ENCODE assay signal across 1 cellular context in genomic region chr1:92786298-92786901, GRCh38.
TF ChIP-seq lines count a peak whose summit lies in the region.

No MANE protein-coding gene starts in this region.

TF ChIP-seq in K562, 482 proteins besides CTCF, POLR2A, EP300 and RAD21 (continued from another document):
- TF ChIP-seq HMGXB4 (CRISPR knock-in tag; IDR thresholded peaks at IDR 0.05) (no peak), RCOR1 (IDR thresholded peaks at IDR 0.05; ENCODE audit: borderline replicate concordance in 1 of 2, low read depth in 2 of 2, low read length in 2 of 2) (0 out of 4 replicates have a peak, but pooled peaks of 1 of the 2 experiments have one; percentile 5), YY1 (IDR thresholded peaks at IDR 0.05; ENCODE audit: borderline replicate concordance in 1 of 3, control insufficient read depth in 1 of 3, extremely low read depth in 1 of 3, insufficient read depth in 3 of 3, insufficient read length in 1 of 3, insufficient replicate concordance in 2 of 3, low read depth in 1 of 3, low read length in 2 of 3) (no peak), PRDM10 (IDR thresholded peaks at IDR 0.05; ENCODE audit: partially characterized antibody) (peak; percentile 86), ZEB2 (IDR thresholded peaks at IDR 0.05) (peak; percentile 87), MYNN (IDR thresholded peaks at IDR 0.05) (peak; percentile 98), MYNN (CRISPR knock-in tag; IDR thresholded peaks at IDR 0.05) (0 out of 2 replicates have a peak, but pooled peaks have one; percentile 19), CGGBP1 (CRISPR knock-in tag; IDR thresholded peaks at IDR 0.05) (no peak), EHMT2 (IDR thresholded peaks at IDR 0.05) (no peak), CBFA2T2 (conservative IDR thresholded peaks at IDR 0.05) (peak; percentile 31), AFF1 (IDR thresholded peaks at IDR 0.05; ENCODE audit: low read depth in 1 of 2, partially characterized antibody in 2 of 2) (peak in 1 of 2 experiments; percentile 27), LEF1 (IDR thresholded peaks at IDR 0.05) (peak; percentile 36; the same call in 1 of the 2 replicates), SAFB2 (IDR thresholded peaks at IDR 0.05; ENCODE audit: borderline replicate concordance, low read depth, low read length, severe bottlenecking) (no peak), ZNF695 (CRISPR knock-in tag; IDR thresholded peaks at IDR 0.05) (no peak), ATF7 (IDR thresholded peaks at IDR 0.05) (peak; percentile 34; the same call in 1 of the 2 replicates), NELFE (IDR thresholded peaks at IDR 0.05; ENCODE audit: insufficient read depth, insufficient read length) (no peak), SMARCC2 (IDR thresholded peaks at IDR 0.05; ENCODE audit: low read depth) (no peak), ZNF584 (CRISPR knock-in tag; IDR thresholded peaks at IDR 0.05; ENCODE audit: low read depth) (no peak), NR4A1 (CRISPR knock-in tag; IDR thresholded peaks at IDR 0.05) (no peak), NR4A1 (tag; IDR thresholded peaks at IDR 0.05) (no peak), ZFP91 (CRISPR knock-in tag; IDR thresholded peaks at IDR 0.05) (no peak), CEBPB (tag; IDR thresholded peaks at IDR 0.05) (no peak), HOMEZ (CRISPR knock-in tag; IDR thresholded peaks at IDR 0.05) (no peak), ZNF589 (CRISPR knock-in tag; IDR thresholded peaks at IDR 0.05; ENCODE audit: low read depth) (no peak), ZNF551 (CRISPR knock-in tag; IDR thresholded peaks at IDR 0.05) (no peak), TCF3 (CRISPR knock-in tag; IDR thresholded peaks at IDR 0.05) (peak; percentile 49), SMARCE1 (IDR thresholded peaks at IDR 0.05) (0 out of 2 replicates have a peak, but pooled peaks have one; percentile 41), CHCHD3 (CRISPR knock-in tag; IDR thresholded peaks at IDR 0.05) (no peak), ZBTB49 (CRISPR knock-in tag; IDR thresholded peaks at IDR 0.05; ENCODE audit: borderline replicate concordance) (no peak), SMARCA4 (IDR thresholded peaks at IDR 0.05) (peak; percentile 42; the same call in 1 of the 2 replicates), SOX6 (IDR thresholded peaks at IDR 0.05) (peak; percentile 66), POLR2AphosphoS2 (IDR thresholded peaks at IDR 0.05; ENCODE audit: low read length) (no peak), BRD9 (IDR thresholded peaks at IDR 0.05; ENCODE audit: low read depth, partially characterized antibody) (no peak), THAP7 (CRISPR knock-in tag; IDR thresholded peaks at IDR 0.05) (no peak), C11orf30 (IDR thresholded peaks at IDR 0.05; ENCODE audit: low read depth) (peak; percentile 82), CTBP1 (IDR thresholded peaks at IDR 0.05; ENCODE audit: borderline replicate concordance) (peak; percentile 79; the same call in 1 of the 2 replicates), MAFF (IDR thresholded peaks at IDR 0.05; ENCODE audit: low read length) (peak; percentile 78), VEZF1 (CRISPR knock-in tag; IDR thresholded peaks at IDR 0.05) (0 out of 2 replicates have a peak, but pooled peaks have one; percentile 27), BRD4 (IDR thresholded peaks at IDR 0.05) (no peak), ZNF764 (CRISPR knock-in tag; IDR thresholded peaks at IDR 0.05; ENCODE audit: low read depth) (no peak), TEAD4 (IDR thresholded peaks at IDR 0.05; ENCODE audit: low read length) (0 out of 2 replicates have a peak, but pooled peaks have one; percentile 40), TEAD4 (CRISPR knock-in tag; IDR thresholded peaks at IDR 0.05; ENCODE audit: borderline replicate concordance) (no peak)
TF ChIP-seq in K562: peak in this region for 35.
